ENCODE assay signal across 7 cellular contexts in the genomic region with DNA sequence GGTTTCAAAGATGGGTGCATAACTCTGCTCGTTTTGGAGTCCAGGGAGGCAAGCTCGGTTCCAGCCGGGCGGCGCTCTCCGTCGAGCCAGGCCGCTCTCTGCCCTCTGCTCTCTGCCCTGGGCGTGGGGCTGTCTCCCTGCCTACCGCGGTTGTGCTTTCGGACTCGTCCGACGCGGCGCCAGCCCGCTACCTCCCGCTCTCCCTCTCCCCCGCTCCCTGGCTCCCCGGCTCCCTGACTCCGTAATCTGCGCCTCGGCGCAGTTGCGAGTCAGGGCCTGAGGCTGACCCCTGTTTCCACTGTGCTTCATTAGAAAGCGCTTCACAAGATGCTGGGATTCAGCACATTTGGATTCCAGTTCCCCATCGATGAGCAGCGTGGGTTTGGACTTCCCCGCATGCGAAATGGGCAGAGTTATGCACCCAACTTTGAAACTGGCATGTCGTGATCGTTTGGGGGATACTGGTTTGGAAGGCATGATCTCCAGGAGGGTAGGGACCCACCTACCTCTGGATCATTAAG. TPM values are rescaled to one million over a fixed set of nuclear protein-coding genes. Genes with fewer than 3 reads are reported as not detected.
DNase-seq lines count a peak whose midpoint lies in the region; ATAC-seq and TF ChIP-seq lines count a peak whose summit lies in the region.

No MANE protein-coding gene starts in this region.

- peak overlapping the region; percentile 53; the same call in 1 of the 2 replicates for H3K14ac ChIP-seq in IMR-90 (replicated peaks; ENCODE audit: low read depth, low read length)

- no peaks in the 10 kb centered on the region for H3K9me3 Mint-ChIP-seq in stimulated activated naive B cell treated with anti-CD40 and anti-IgM and Interleukin-4, amounts not matched to agents 10 μg/mL and 1 μg/mL and 100 μg/mL, for 72 hours

- H3K4me3 Mint-ChIP-seq in stimulated activated naive B cell treated with anti-CD40 and anti-IgM and Interleukin-4, amounts not matched to agents 10 μg/mL and 1 μg/mL and 100 μg/mL, for 72 hours = peak overlapping the region; percentile 77 to 82

- peak overlapping the region; percentile 1 to 76; a peak in 1 of 4 replicates for H4K8ac ChIP-seq in IMR-90 (ENCODE audit: low read depth in 2 of 2, low read length in 2 of 2)

- no peaks in the 10 kb centered on the region for H3K36me3 ChIP-seq in IMR-90 (ENCODE audit: control insufficient read depth, insufficient read depth, low read length)
- H3K36me3 ChIP-seq in body of pancreas (replicated peaks in 1 of 2; ENCODE audit: insufficient read depth in 1 of 2, low read depth in 2 of 2) = no peaks in the 10 kb centered on the region
- H3K36me3 ChIP-seq in kidney epithelial cell (ENCODE audit: control insufficient read depth, insufficient read depth, low read length) = no peaks in the 10 kb centered on the region

- TF ChIP-seq CTCF in IMR-90 (conservative IDR thresholded peaks at IDR 0.05; ENCODE audit: low read depth, low read length) = no peak
- TF ChIP-seq CTCF in body of pancreas (IDR thresholded peaks at IDR 0.05) = peak in 1 of 7 experiments; percentile 19
- TF ChIP-seq CTCF in kidney epithelial cell (IDR thresholded peaks at IDR 0.05; ENCODE audit: insufficient read depth, low read length, poor library complexity, severe bottlenecking) = no peak

- no peaks in the 10 kb centered on the region for H4K20me1 ChIP-seq in IMR-90 (ENCODE audit: insufficient read depth, low read length)

- no peak overlapping the region for H4K5ac ChIP-seq in IMR-90 (ENCODE audit: low read depth, low read length)

- H2BK120ac ChIP-seq in IMR-90 (ENCODE audit: low read depth, low read length) = no peak overlapping the region

- H3K4me2 ChIP-seq in IMR-90 (ENCODE audit: low read depth, low read length) = peak overlapping the region; percentile 96

- CTCF ChIA-PET in IMR-90 (lab: Yijun Ruan, JAX) = interaction anchor here (1.2 to 2.6 kb wide), 2 partner anchors 53 to 204 kb away, joined by 8 read pairs; no protein-coding TSS in a partner anchor

- H3K27me3 ChIP-seq in IMR-90 (ENCODE audit: control insufficient read depth, insufficient read depth, low read length) = peaks cover 1% of the 10 kb centered on the region; the same call in 1 of the 2 replicates
- H3K27me3 ChIP-seq in body of pancreas = no peaks in the 10 kb centered on the region
- peaks cover 2% of the 10 kb centered on the region for H3K27me3 ChIP-seq in kidney epithelial cell (ENCODE audit: control insufficient read depth, insufficient read depth, low read length)

- H3K4me1 Mint-ChIP-seq in stimulated activated naive B cell treated with anti-CD40 and anti-IgM and Interleukin-4, amounts not matched to agents 10 μg/mL and 1 μg/mL and 100 μg/mL, for 72 hours = peaks cover 15 to 24% of the 10 kb centered on the region in 2 donors

- H3K18ac ChIP-seq in IMR-90 (ENCODE audit: low read depth, low read length) = peak overlapping the region; percentile 6; the same call in 1 of the 2 replicates

- H3K4ac ChIP-seq in IMR-90 (ENCODE audit: low read depth, low read length) = peak overlapping the region; percentile 35

- H3K4me1 ChIP-seq in IMR-90 (ENCODE audit: control insufficient read depth, insufficient read depth, low read length) (peaks cover 19% of the 10 kb centered on the region), body of pancreas (peaks cover 56% of the 10 kb centered on the region)

- H3K9me3 ChIP-seq in IMR-90 (ENCODE audit: control insufficient read depth, insufficient read depth, low read length) (no peaks in the 10 kb centered on the region), body of pancreas (no peaks in the 10 kb centered on the region)

- no peak for TF ChIP-seq POLR2A in IMR-90 (IDR thresholded peaks at IDR 0.05; ENCODE audit: low read depth, low read length)
- peak in 1 of 3 donors; percentile 15 for TF ChIP-seq POLR2A in body of pancreas (IDR thresholded peaks at IDR 0.05)

- no peak for DNase-seq in IMR-90
- peak; percentile 43 to 61 (median 50) for DNase-seq in body of pancreas
- DNase-seq in kidney epithelial cell (ENCODE audit: low read depth) = no peak
- no peak for DNase-seq in stimulated activated naive B cell treated with anti-CD40 and anti-IgM and Interleukin-4, amounts not matched to agents 10 μg/mL and 1 μg/mL and 100 μg/mL, for 72 hours

- peaks cover 10 to 24% of the 10 kb centered on the region in 2 experiments for H3K79me1 ChIP-seq in IMR-90 (ENCODE audit: low read depth in 1 of 2, low read length in 2 of 2)

- 21% methylated on average over 26 of the region's 33 CpGs; no CpG with 5 or more reads in 1 of the 2 experiments for WGBS in IMR-90 (ENCODE audit: extremely low coverage in 2 of 2, insufficient read length in 1 of 2), 2 experiments
- 0 to 3% methylated on average over 3 to 33 of the region's 33 CpGs for WGBS in body of pancreas, 2 donors

- H3K4me3 ChIP-seq in IMR-90 (ENCODE audit: insufficient read depth, low read depth, low read length) (peak overlapping the region; percentile 97), body of pancreas (peak overlapping the region; percentile 58 to 86), kidney epithelial cell (ENCODE audit: low read depth, low read length) (peak overlapping the region; percentile 76)

- H3K9ac ChIP-seq in IMR-90 (ENCODE audit: low read depth, low read length) = peak overlapping the region; percentile 3

- POLR2A ChIA-PET in IMR-90 (lab: Charles Lee; ENCODE audit: unreplicated experiment) = no interaction called here

- H3K27me3 Mint-ChIP-seq in stimulated activated naive B cell treated with anti-CD40 and anti-IgM and Interleukin-4, amounts not matched to agents 10 μg/mL and 1 μg/mL and 100 μg/mL, for 72 hours = peaks cover 59 to 81% of the 10 kb centered on the region in 2 donors

- TF ChIP-seq RAD21 in IMR-90 (IDR thresholded peaks at IDR 0.05; ENCODE audit: low read length) = no peak

- H3K23ac ChIP-seq in IMR-90 (ENCODE audit: low read depth, low read length) = peak overlapping the region; percentile 60

- in situ Hi-C loops in IMR-90 (cut with MboI; ENCODE audit: low sequenced_read_pairs) = no loop called here

- intact Hi-C loops in IMR-90 (cut with micrococcal nuclease) = no loop called here
- intact Hi-C loops in body of pancreas (cut with DNase I) = no loop called here

- H2BK15ac ChIP-seq in IMR-90 (ENCODE audit: low read depth, low read length) = no peak overlapping the region

- peak overlapping the region; percentile 40; the same call in 1 of the 2 replicates for H2AK5ac ChIP-seq in IMR-90 (ENCODE audit: low read depth, low read length)

- no peak overlapping the region; the same call in 1 of the 2 replicates for H2BK20ac ChIP-seq in IMR-90 (ENCODE audit: low read depth, low read length)

- peak overlapping the region; percentile 44 for H3K27ac Mint-ChIP-seq in stimulated activated naive B cell treated with anti-CD40 and anti-IgM and Interleukin-4, amounts not matched to agents 10 μg/mL and 1 μg/mL and 100 μg/mL, for 72 hours

- dilution Hi-C loops in IMR-90 (cut with HindIII; ENCODE audit: low sequenced_read_pairs, unreplicated experiment) = no loop called here

- peak overlapping the region; percentile 2 for H2AK9ac ChIP-seq in IMR-90 (replicated peaks; ENCODE audit: low read depth, low read length, poor library complexity)

- no TSS peak for BruUV-seq in IMR-90 (replicated peaks; lab: Mats Ljungman, UMichigan)

- ATAC-seq in IMR-90 (ENCODE audit: low read depth) (no peak), body of pancreas (peak; percentile 15), HG03378 (IDR thresholded peaks at IDR 0.05; ENCODE audit: unreplicated experiment) (no peak), HG03108 (IDR thresholded peaks at IDR 0.05; ENCODE audit: unreplicated experiment) (no peak), GM21515 (IDR thresholded peaks at IDR 0.05; ENCODE audit: unreplicated experiment) (no peak)
- no peak for ATAC-seq in stimulated activated naive B cell treated with anti-CD40 and anti-IgM and Interleukin-4, amounts not matched to agents 10 μg/mL and 1 μg/mL and 100 μg/mL, for 72 hours (replicated peaks)

- peak overlapping the region; percentile 95 for H2AFZ ChIP-seq in IMR-90 (replicated peaks; ENCODE audit: low read length, poor library complexity)

- H3K9me1 ChIP-seq in IMR-90 (ENCODE audit: insufficient read depth, low read length) = peaks cover 11% of the 10 kb centered on the region

- no peak overlapping the region for H4K91ac ChIP-seq in IMR-90 (ENCODE audit: insufficient read depth, low read depth, low read length)

- H3K36me3 Mint-ChIP-seq in stimulated activated naive B cell treated with anti-CD40 and anti-IgM and Interleukin-4, amounts not matched to agents 10 μg/mL and 1 μg/mL and 100 μg/mL, for 72 hours = no peaks in the 10 kb centered on the region

- no peak overlapping the region for H2BK5ac ChIP-seq in IMR-90 (ENCODE audit: low read depth, low read length, poor library complexity, severe bottlenecking)

- no peak overlapping the region for H3K56ac ChIP-seq in IMR-90 (ENCODE audit: extremely low read depth, insufficient read depth, low read length)

- H3K27ac ChIP-seq in IMR-90 (ENCODE audit: insufficient read depth, low read length) = 0 out of 2 replicates have a peak overlapping the region, but pooled peaks have one; percentile 34
- peak overlapping the region; percentile 6 to 92 (median 88) for H3K27ac ChIP-seq in body of pancreas

TF ChIP-seq in IMR-90, 13 proteins besides CTCF, POLR2A, EP300 and RAD21 (continues in another document):
- TF ChIP-seq FOS (IDR thresholded peaks at IDR 0.05; ENCODE audit: low read depth, low read length) (no peak), RFX5 (IDR thresholded peaks at IDR 0.05; ENCODE audit: low read depth, low read length) (no peak), NFE2L2 (IDR thresholded peaks at IDR 0.05; ENCODE audit: low read depth, low read length) (no peak), MXI1 (IDR thresholded peaks at IDR 0.05; ENCODE audit: borderline replicate concordance, low read depth, low read length) (no peak), MAZ (IDR thresholded peaks at IDR 0.05; ENCODE audit: borderline replicate concordance, low read depth, low read length) (no peak), CHD1 (IDR thresholded peaks at IDR 0.05; ENCODE audit: low read depth, low read length) (no peak), MAFK (IDR thresholded peaks at IDR 0.05; ENCODE audit: low read depth, low read length) (no peak), SMC3 (IDR thresholded peaks at IDR 0.05; ENCODE audit: low read depth, low read length) (no peak), CEBPB (IDR thresholded peaks at IDR 0.05; ENCODE audit: low read depth, low read length) (no peak), RCOR1 (IDR thresholded peaks at IDR 0.05; ENCODE audit: insufficient replicate concordance, low read length) (no peak), BHLHE40 (IDR thresholded peaks at IDR 0.05; ENCODE audit: low read depth, low read length) (no peak)

RNA-seq across cellular contexts. Expression of a gene that starts 2.3 kb away (rescaled TPM):
- total RNA-seq in IMR-90 (2012; rRNA removed) (0.54 and 0.56 TPM in 2 replicates), body of pancreas (10 to 100 TPM; 29.6 to 37.2 TPM), kidney epithelial cell (8.2 and 9.8 TPM in 2 replicates)
- 3.5 TPM in 2 replicates for polyA plus RNA-seq in IMR-90 (2012; rRNA removed)
- 3.2 and 3.5 TPM in 2 replicates for polyA plus RNA-seq in IMR-90 (2012; cell fraction: cytosol; rRNA removed)
- polyA plus RNA-seq in IMR-90 (2012; cell fraction: nucleus; rRNA removed; ENCODE audit: low replicate concordance) = 9.6 and 15.9 TPM in 2 replicates

Comparison
In these comparisons a context has a peak if more than half of its experiments do, and no peak if none do; other contexts are left out.
1. DNase-seq: peak in body of pancreas (4 of 4); none in IMR-90 (single experiment), kidney epithelial cell (single experiment) and stimulated activated naive B cell treated with anti-CD40 and anti-IgM and Interleukin-4, amounts not matched to agents 10 μg/mL and 1 μg/mL and 100 μg/mL, for 72 hours (single experiment).
2. Peak in every context shown above with its lines, with median percentiles within 50 percentile points of each other: H3K4me3 ChIP-seq.